9 cellular contexts compared by ENCODE assay signal in genomic region chr9:64773491-64773931, GRCh38.
A peak's percentile ranks its signal among the peaks of the same experiment; 100 is the strongest.
DNase-seq lines count a peak whose midpoint lies in the region; ATAC-seq and TF ChIP-seq lines count a peak whose summit lies in the region.
"Had no signal": no experiment of that assay in that cellular context is flagged by ENCODE, and none has a peak within 500 bp of the region (broad histone marks: within the 10 kb centered on the region; RNA-seq: fewer than 3 reads in every experiment).

No MANE protein-coding gene starts in this region.

- H2AFZ ChIP-seq in OCI-LY3 (ENCODE audit: low read depth, low read length): no peak overlapping the region

- H3K79me2 ChIP-seq in OCI-LY3 (ENCODE audit: low read length): no peaks in the 10 kb centered on the region

- H3K27ac ChIP-seq in OCI-LY3 (ENCODE audit: low read length) (no peak overlapping the region), psoas muscle (no peak overlapping the region)

- no peak for TF ChIP-seq CTCF in OCI-LY3 (IDR thresholded peaks at IDR 0.05; ENCODE audit: low read depth, low read length)
- no peak for TF ChIP-seq CTCF in fibroblast of the aortic adventitia (IDR thresholded peaks at IDR 0.05; ENCODE audit: insufficient read depth, low read length)
- no peak for TF ChIP-seq CTCF in psoas muscle (IDR thresholded peaks at IDR 0.05)

- H3K27me3 ChIP-seq in OCI-LY3 (ENCODE audit: low read depth, low read length) (no peaks in the 10 kb centered on the region), psoas muscle (ENCODE audit: insufficient read depth in 3 of 3, low read length in 2 of 3) (no peaks in the 10 kb centered on the region)

- H4K20me1 ChIP-seq in OCI-LY3 (ENCODE audit: insufficient read depth, low read length): no peaks in the 10 kb centered on the region

- intact Hi-C loops in psoas muscle (cut with DNase I): no loop called here

- no peaks in the 10 kb centered on the region for H3K9me3 ChIP-seq in OCI-LY3 (ENCODE audit: insufficient read depth, low read length)
- H3K9me3 ChIP-seq in psoas muscle: no peaks in the 10 kb centered on the region

- peak overlapping the region; percentile 54 for H3K9ac ChIP-seq in OCI-LY3 (ENCODE audit: low read length)

- peak overlapping the region; percentile 38 for H3K4me2 ChIP-seq in OCI-LY3 (ENCODE audit: low read length)

- DNase-seq in ELF-1 (ENCODE audit: low read depth, low spot score) (peak; percentile 1), fibroblast of the aortic adventitia (ENCODE audit: low read depth) (no peak), psoas muscle (peak in 1 of 2 donors; percentile 21), NOMO-1 (lab: John Stamatoyannopoulos, UW; ENCODE audit: unreplicated experiment in 2 of 2) (no peak), HuH-7 (ENCODE audit: low spot score) (no peak)
- DNase-seq: NCI-H187 had no signal

- ATAC-seq in psoas muscle (no peak), HG03460 (IDR thresholded peaks at IDR 0.05; ENCODE audit: unreplicated experiment) (no peak), HG02973 (IDR thresholded peaks at IDR 0.05; ENCODE audit: unreplicated experiment) (no peak)

- no peaks in the 10 kb centered on the region for H3K4me1 ChIP-seq in OCI-LY3 (ENCODE audit: low read length)
- H3K4me1 ChIP-seq in psoas muscle: no peaks in the 10 kb centered on the region

- 1% methylated on average over 20 to 50 of the region's 59 CpGs for WGBS in psoas muscle, 3 donors

- H3K4me3 ChIP-seq in OCI-LY3 (ENCODE audit: low read length) (peak overlapping the region; percentile 73), fibroblast of the aortic adventitia (ENCODE audit: low read depth, low read length) (peak overlapping the region; percentile 50), psoas muscle (peak overlapping the region; percentile 42)

- H3K36me3 ChIP-seq in OCI-LY3 (replicated peaks; ENCODE audit: low read depth, low read length): no peaks in the 10 kb centered on the region
- no peaks in the 10 kb centered on the region for H3K36me3 ChIP-seq in psoas muscle (ENCODE audit: insufficient read depth in 1 of 2, low read depth in 1 of 2)
